8 cellular contexts compared by ENCODE assay signal in genomic region chr22:44701824-44702478, GRCh38. TPM values are rescaled to one million over a fixed set of nuclear protein-coding genes. Genes with fewer than 3 reads are reported as not detected.
A peak's percentile ranks its signal among the peaks of the same experiment; 100 is the strongest.
DNase-seq lines count a peak whose midpoint lies in the region; ATAC-seq and TF ChIP-seq lines count a peak whose summit lies in the region.

PRR5 (plus strand) TSS chr22:44702204; CDS start chr22:44702475, 271 bp downstream.

- H3K4me1 Mint-ChIP-seq in nephron progenitor cell: peaks cover 59% of the 10 kb centered on the region
- H3K4me1 Mint-ChIP-seq in stimulated activated naive CD8-positive, alpha-beta T cell treated with anti-CD3 and anti-CD28 coated beads, Interleukin-15, Interleukin-2, amounts not matched to agents 100 ng/mL and 50 ng/mL, for 24 hours (ENCODE audit: low read depth): peaks cover 29% of the 10 kb centered on the region

- no peaks in the 10 kb centered on the region for H3K9me3 Mint-ChIP-seq in nephron progenitor cell
- H3K9me3 Mint-ChIP-seq in stimulated activated naive CD8-positive, alpha-beta T cell treated with anti-CD3 and anti-CD28 coated beads, Interleukin-15, Interleukin-2, amounts not matched to agents 100 ng/mL and 50 ng/mL, for 24 hours: no peaks in the 10 kb centered on the region

- no peaks in the 10 kb centered on the region for H3K36me3 Mint-ChIP-seq in nephron progenitor cell (ENCODE audit: low read depth)
- no peaks in the 10 kb centered on the region for H3K36me3 Mint-ChIP-seq in stimulated activated naive CD8-positive, alpha-beta T cell treated with anti-CD3 and anti-CD28 coated beads, Interleukin-15, Interleukin-2, amounts not matched to agents 100 ng/mL and 50 ng/mL, for 24 hours (ENCODE audit: low read depth)

- H3K4me3 ChIP-seq in AG04449 (ENCODE audit: low read depth, low read length) (peak within 1 kb of the TSS; percentile 65), Peyer's patch (peak within 1 kb of the TSS; percentile 67 to 89 (median 84))

- H3K27ac Mint-ChIP-seq in nephron progenitor cell: no peak within 1 kb of the TSS
- H3K27ac Mint-ChIP-seq in stimulated activated naive CD8-positive, alpha-beta T cell treated with anti-CD3 and anti-CD28 coated beads, Interleukin-15, Interleukin-2, amounts not matched to agents 100 ng/mL and 50 ng/mL, for 24 hours: peak within 1 kb of the TSS; percentile 11

- POLR2A ChIA-PET in AG04449 (lab: Yijun Ruan, JAX): no interaction called here

- peak; percentile 66 for ATAC-seq in GM18907 (IDR thresholded peaks at IDR 0.05; ENCODE audit: unreplicated experiment)
- ATAC-seq in HG03280 (IDR thresholded peaks at IDR 0.05; ENCODE audit: unreplicated experiment): peak; percentile 78

- TF ChIP-seq CTCF in AG04449 (IDR thresholded peaks at IDR 0.05; ENCODE audit: insufficient read depth, low read length, missing control alignments): no peak
- no peak for TF ChIP-seq CTCF in Peyer's patch (IDR thresholded peaks at IDR 0.05)
- no peak for TF ChIP-seq CTCF in nephron progenitor cell (IDR thresholded peaks at IDR 0.05)

- peak within 1 kb of the TSS; percentile 81 for H3K4me3 Mint-ChIP-seq in nephron progenitor cell
- peak within 1 kb of the TSS; percentile 80 for H3K4me3 Mint-ChIP-seq in stimulated activated naive CD8-positive, alpha-beta T cell treated with anti-CD3 and anti-CD28 coated beads, Interleukin-15, Interleukin-2, amounts not matched to agents 100 ng/mL and 50 ng/mL, for 24 hours

- TF ChIP-seq POLR2A in Peyer's patch (IDR thresholded peaks at IDR 0.05): no peak

- peak within 1 kb of the TSS; percentile 63 to 83 (median 74) for H3K27ac ChIP-seq in Peyer's patch

- H3K9me3 ChIP-seq in Peyer's patch: no peaks in the 10 kb centered on the region

- peaks cover 35% of the 10 kb centered on the region for H3K27me3 Mint-ChIP-seq in nephron progenitor cell (ENCODE audit: low read depth, poor library complexity)
- H3K27me3 Mint-ChIP-seq in stimulated activated naive CD8-positive, alpha-beta T cell treated with anti-CD3 and anti-CD28 coated beads, Interleukin-15, Interleukin-2, amounts not matched to agents 100 ng/mL and 50 ng/mL, for 24 hours: no peaks in the 10 kb centered on the region

- peak; percentile 63 for DNase-seq in AG04449 (ENCODE audit: low read depth, low spot score)
- peak; percentile 83 to 93 (median 91) for DNase-seq in Peyer's patch
- DNase-seq in activated T-helper 1 cell treated with Interleukin-2 at 50 U/mL for 16 hours (ENCODE audit: low read depth): peak; percentile 76
- DNase-seq in fibroblast of peridontal ligament (ENCODE audit: extremely low read depth): peak; percentile 72
- peak; percentile 82 for DNase-seq in nephron progenitor cell

- no peaks in the 10 kb centered on the region for H3K36me3 ChIP-seq in Peyer's patch

- peaks cover 0 to 32% (median 8%) of the 10 kb centered on the region in 4 donors for H3K4me1 ChIP-seq in Peyer's patch

- no peaks in the 10 kb centered on the region for H3K27me3 ChIP-seq in Peyer's patch

- CTCF ChIA-PET in AG04449 (lab: Yijun Ruan, JAX): interaction anchor here (4.1 to 9.6 kb wide), 2 partner anchors 16 to 33 kb away, joined by 41 to 125 read pairs; no protein-coding TSS in a partner anchor

RNA-seq across cellular contexts. Expression of gene PRR5, which starts in this region (rescaled TPM):
- 10 to 100 TPM; 20.6 to 84.3 (median 51.0) TPM for total RNA-seq in Peyer's patch

Comparison
In these comparisons a context has a peak if more than half of its experiments do, and no peak if none do; other contexts are left out.
1. Peak in every context shown above with its lines: DNase-seq, ATAC-seq, H3K4me3 ChIP-seq and H3K27ac ChIP-seq.